ENCODE assay signal across 8 cellular contexts in genomic region chr1:243917863-243918565, GRCh38.
DNase-seq lines count a peak whose midpoint lies in the region; ATAC-seq and TF ChIP-seq lines count a peak whose summit lies in the region.

No MANE protein-coding gene starts in this region.

- no peaks in the 10 kb centered on the region for H3F3A ChIP-seq in MM.1S (ENCODE audit: insufficient read depth, low read length)

- no peak overlapping the region for H3K27ac ChIP-seq in MM.1S (ENCODE audit: low read length)

- H2AFZ ChIP-seq in MM.1S (ENCODE audit: low read length) = peak overlapping the region; percentile 74

- H3K4me3 ChIP-seq in MM.1S (ENCODE audit: low read length) = peak overlapping the region; percentile 58

- peak; percentile 50 for DNase-seq in AG20443 (ENCODE audit: low spot score)
- peak; percentile 24 for DNase-seq in MM.1S
- no peak for DNase-seq in effector memory CD8-positive, alpha-beta T cell
- DNase-seq in naive thymus-derived CD8-positive, alpha-beta T cell = peak in 3 of 10 donors; percentile 1 to 13 (median 9)
- no peak for DNase-seq in GM10266 (ENCODE audit: extremely low spot score)
- DNase-seq in DMS79 (lab: John Stamatoyannopoulos, UW) = no peak

- no peaks in the 10 kb centered on the region for H3K27me3 ChIP-seq in MM.1S (replicated peaks; ENCODE audit: insufficient read depth, low read length)

- POLR2A ChIA-PET in naive thymus-derived CD8-positive, alpha-beta T cell (lab: Charles Lee) = no interaction called here

- peak; percentile 22 for ATAC-seq in effector memory CD8-positive, alpha-beta T cell (replicated peaks)
- no peak for ATAC-seq in naive thymus-derived CD8-positive, alpha-beta T cell
- no peak for ATAC-seq in GM21381 (IDR thresholded peaks at IDR 0.05; ENCODE audit: unreplicated experiment)
- ATAC-seq in HG02610 (IDR thresholded peaks at IDR 0.05; ENCODE audit: unreplicated experiment) = no peak

- H3K4me3 Mint-ChIP-seq in effector memory CD8-positive, alpha-beta T cell = peak overlapping the region; percentile 84 to 87
- H3K4me3 Mint-ChIP-seq in naive thymus-derived CD8-positive, alpha-beta T cell = peak overlapping the region; percentile 80 to 93 (median 87)

- H3K27ac Mint-ChIP-seq in effector memory CD8-positive, alpha-beta T cell = peak overlapping the region in 1 of 2 donors; percentile 63
- H3K27ac Mint-ChIP-seq in naive thymus-derived CD8-positive, alpha-beta T cell = peak overlapping the region in 1 of 10 donors; percentile 23

- H3K79me2 ChIP-seq in MM.1S (ENCODE audit: low read length) = no peaks in the 10 kb centered on the region

- no peaks in the 10 kb centered on the region for H4K20me1 ChIP-seq in MM.1S (ENCODE audit: insufficient read depth, low read length)

- peak overlapping the region; percentile 87 for H3K4me2 ChIP-seq in MM.1S (ENCODE audit: low read depth, low read length)

- no peaks in the 10 kb centered on the region for H3K36me3 ChIP-seq in MM.1S (replicated peaks; ENCODE audit: insufficient read depth, low read length)

- H3K9ac ChIP-seq in MM.1S (ENCODE audit: low read length) = peak overlapping the region; percentile 21; the same call in 1 of the 2 replicates

- peaks cover 60 to 73% of the 10 kb centered on the region in 2 donors for H3K27me3 Mint-ChIP-seq in effector memory CD8-positive, alpha-beta T cell
- H3K27me3 Mint-ChIP-seq in naive thymus-derived CD8-positive, alpha-beta T cell = peaks cover 34 to 54% (median 46%) of the 10 kb centered on the region in 5 donors

- no peak for TF ChIP-seq CTCF in MM.1S (IDR thresholded peaks at IDR 0.05; ENCODE audit: low read length)
- no peak for TF ChIP-seq CTCF in GM10266 (IDR thresholded peaks at IDR 0.05; ENCODE audit: control insufficient read depth, insufficient read depth, low read depth, missing control alignments)

- no peaks in the 10 kb centered on the region for H3K9me3 Mint-ChIP-seq in effector memory CD8-positive, alpha-beta T cell
- no peaks in the 10 kb centered on the region for H3K9me3 Mint-ChIP-seq in naive thymus-derived CD8-positive, alpha-beta T cell

- no peaks in the 10 kb centered on the region for H3K9me2 ChIP-seq in MM.1S (replicated peaks; ENCODE audit: insufficient read depth, low read length)

- H3K36me3 Mint-ChIP-seq in effector memory CD8-positive, alpha-beta T cell (ENCODE audit: insufficient read depth) = no peaks in the 10 kb centered on the region
- H3K36me3 Mint-ChIP-seq in naive thymus-derived CD8-positive, alpha-beta T cell = no peaks in the 10 kb centered on the region

- H3K9me3 ChIP-seq in MM.1S (replicated peaks; ENCODE audit: insufficient read depth, low read length) = no peaks in the 10 kb centered on the region

- H3K4me1 ChIP-seq in MM.1S (ENCODE audit: low read length) = no peaks in the 10 kb centered on the region

- peaks cover 12 to 19% of the 10 kb centered on the region in 2 donors for H3K4me1 Mint-ChIP-seq in effector memory CD8-positive, alpha-beta T cell (ENCODE audit: low read depth in 2 of 2)
- peaks cover 13 to 20% (median 17%) of the 10 kb centered on the region in 4 donors for H3K4me1 Mint-ChIP-seq in naive thymus-derived CD8-positive, alpha-beta T cell

Comparison
In these comparisons a context has a peak if more than half of its experiments do, and no peak if none do; other contexts are left out.
1. DNase-seq: peak in AG20443 (single experiment) and MM.1S (single experiment); none in effector memory CD8-positive, alpha-beta T cell (0 of 3), GM10266 (single experiment) and DMS79 (single experiment).